ENCODE assay signal across 7 cellular contexts in genomic region chr12:69604275-69604674, GRCh38. TPM values are rescaled to one million over a fixed set of nuclear protein-coding genes. Genes with fewer than 3 reads are reported as not detected.
"Had no signal": no experiment of that assay in that cellular context is flagged by ENCODE, and none has a peak within 500 bp of the region (broad histone marks: within the 10 kb centered on the region; RNA-seq: fewer than 3 reads in every experiment).

No MANE protein-coding gene starts in this region.

RNA-seq across cellular contexts. Expression of gene LRRC10, which starts 6.4 kb away (rescaled TPM):
- total RNA-seq: GM23248, GM23338, H1, H4, H7, H9, HFFc6 had no signal
- polyA plus RNA-seq: GM23248, GM23338, H1 had no signal
